Comparison of ENCODE assay signal across 21 cellular contexts in the genomic region with DNA sequence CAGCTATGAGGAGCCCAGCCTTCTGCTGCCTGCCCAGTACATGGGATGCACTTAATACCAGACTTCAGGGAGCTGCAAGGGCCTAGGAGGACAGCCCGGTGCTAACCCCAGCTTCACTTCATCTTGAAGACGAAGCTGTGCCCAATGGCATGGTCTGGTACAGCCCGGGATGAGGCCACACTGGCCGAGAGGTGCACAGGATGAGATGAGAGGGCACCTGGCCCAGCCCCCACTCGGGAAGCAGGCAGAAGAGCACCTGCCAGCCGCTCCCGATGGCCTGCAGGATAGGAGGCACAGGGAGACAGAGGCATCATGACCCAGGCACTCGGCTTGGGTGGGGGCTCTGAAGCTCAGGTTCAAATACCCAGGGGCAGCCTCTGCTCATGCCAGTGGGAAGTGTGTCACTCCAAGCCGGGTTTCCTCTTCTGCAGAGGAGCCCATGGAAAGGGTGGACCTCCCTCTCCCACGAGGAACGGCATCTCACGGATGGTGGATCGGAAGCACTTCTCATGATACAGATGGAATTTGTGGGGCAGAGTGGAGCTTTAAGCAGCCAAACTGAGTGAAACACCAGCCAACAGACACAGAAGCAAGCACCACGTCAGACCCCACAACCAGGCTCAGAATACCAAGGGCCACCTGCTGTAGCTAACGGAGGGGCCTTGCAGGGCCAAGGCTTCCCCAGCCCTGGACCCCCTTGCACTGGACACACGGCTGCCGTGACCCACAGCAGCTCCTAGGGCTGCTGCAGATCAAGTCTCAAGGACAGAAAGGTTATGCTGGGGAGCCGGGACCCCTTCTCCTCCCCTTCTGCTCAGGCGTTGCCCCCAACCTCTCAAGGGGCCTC.
DNase-seq lines count a peak whose midpoint lies in the region; ATAC-seq and TF ChIP-seq lines count a peak whose summit lies in the region.
"Had no signal": no experiment of that assay in that cellular context is flagged by ENCODE, and none has a peak within 500 bp of the region (broad histone marks: within the 10 kb centered on the region; RNA-seq: fewer than 3 reads in every experiment).

No MANE protein-coding gene starts in this region.

- H3K9me3 ChIP-seq in testis: no peaks in the 10 kb centered on the region

- no peaks in the 10 kb centered on the region for H3K4me1 ChIP-seq in testis

- H3K27me3 ChIP-seq in H7 (ENCODE audit: control insufficient read depth, insufficient read depth, low read length) (no peaks in the 10 kb centered on the region), testis (no peaks in the 10 kb centered on the region)

- H3K9me3 Mint-ChIP-seq in central memory CD8-positive, alpha-beta T cell: peaks cover 11% of the 10 kb centered on the region
- H3K9me3 Mint-ChIP-seq in mesothelial cell of epicardium: no peaks in the 10 kb centered on the region
- H3K9me3 Mint-ChIP-seq: activated CD8-positive, alpha-beta T cell treated with anti-CD3 and anti-CD28 coated beads for 36 hours; activated naive CD4-positive, alpha-beta T cell treated with anti-CD3 and anti-CD28 coated beads, Interleukin-2, amount 50 U/mL, for 24 hours; activated T-cell treated with anti-CD3 and anti-CD28 coated beads, Interleukin-2, amount 50 U/mL, for 4 hours; CD4-positive, CD25-positive, alpha-beta regulatory T cell; IgD-negative memory B cell had no signal

- H3K27ac Mint-ChIP-seq in central memory CD8-positive, alpha-beta T cell (ENCODE audit: low read depth): no peak overlapping the region
- no peak overlapping the region for H3K27ac Mint-ChIP-seq in mesothelial cell of epicardium
- H3K27ac Mint-ChIP-seq: activated CD8-positive, alpha-beta T cell treated with anti-CD3 and anti-CD28 coated beads for 36 hours; activated naive CD4-positive, alpha-beta T cell treated with anti-CD3 and anti-CD28 coated beads, Interleukin-2, amount 50 U/mL, for 24 hours; CD4-positive, CD25-positive, alpha-beta regulatory T cell; naive thymus-derived CD8-positive, alpha-beta T cell had no signal

- no peak for ATAC-seq in central memory CD8-positive, alpha-beta T cell (replicated peaks; ENCODE audit: extremely low read depth, poor library complexity, severe bottlenecking)
- no peak for ATAC-seq in HG02970 (IDR thresholded peaks at IDR 0.05; ENCODE audit: low FRiP score, unreplicated experiment)
- ATAC-seq: activated CD4-positive, CD25-positive, alpha-beta regulatory T cell treated with anti-CD3 and anti-CD28 coated beads, Interleukin-2, amount 50 U/mL, for 24 hours; activated CD8-positive, alpha-beta T cell treated with anti-CD3 and anti-CD28 coated beads for 36 hours; activated T-cell treated with anti-CD3 and anti-CD28 coated beads, Interleukin-2, amount 50 U/mL, for 4 hours; naive thymus-derived CD8-positive, alpha-beta T cell had no signal

- DNase-seq in H7: peak; percentile 27
- peak; percentile 6 to 7 for DNase-seq in central memory CD8-positive, alpha-beta T cell (ENCODE audit: low spot score in 2 of 2)
- DNase-seq in mesothelial cell of epicardium (ENCODE audit: low spot score in 2 of 2, unreplicated experiment in 2 of 2): peak; percentile 5 to 28
- DNase-seq in testis: peak; percentile 12
- no peak for DNase-seq in NCI-H2171 (lab: John Stamatoyannopoulos, UW)
- DNase-seq in NCI-H2107 (lab: John Stamatoyannopoulos, UW): no peak
- DNase-seq: activated CD8-positive, alpha-beta T cell treated with anti-CD3 and anti-CD28 coated beads for 36 hours; activated T-cell treated with anti-CD3 and anti-CD28 coated beads, Interleukin-2, amount 50 U/mL, for 4 hours; CD4-positive, CD25-positive, alpha-beta regulatory T cell; mesenchymal stem cell; NCI-H1092; NCI-H187 treated with DMSO at 0.1 percent for 48 hours; NCI-H345; NCI-H774; RPMI8226 had no signal

- no peak for TF ChIP-seq POLR2A in testis (IDR thresholded peaks at IDR 0.05)

- H3K27me3 Mint-ChIP-seq in central memory CD8-positive, alpha-beta T cell: peaks cover 27% of the 10 kb centered on the region
- peaks cover 18% of the 10 kb centered on the region for H3K27me3 Mint-ChIP-seq in mesothelial cell of epicardium (ENCODE audit: low read depth)

- TF ChIP-seq CTCF in mesothelial cell of epicardium (IDR thresholded peaks at IDR 0.05; ENCODE audit: unreplicated experiment) (no peak), testis (IDR thresholded peaks at IDR 0.05) (no peak)

- WGBS in testis, 2 donors: 74 to 79% methylated on average over 7 to 19 of the region's 19 CpGs

- H3K27ac ChIP-seq in testis: no peak overlapping the region
- H3K27ac ChIP-seq: dorsolateral prefrontal cortex had no signal

- H3K4me3 ChIP-seq in H7 (ENCODE audit: insufficient read depth, low read depth, low read length) (no peak overlapping the region), testis (no peak overlapping the region)
- H3K4me3 ChIP-seq: dorsolateral prefrontal cortex had no signal

- H3K36me3 ChIP-seq in H7 (replicated peaks; ENCODE audit: control insufficient read depth, insufficient read depth, low read length) (no peaks in the 10 kb centered on the region), testis (ENCODE audit: low read depth, missing control alignments) (no peaks in the 10 kb centered on the region)

- H3K4me3 Mint-ChIP-seq in central memory CD8-positive, alpha-beta T cell: no peak overlapping the region
- no peak overlapping the region for H3K4me3 Mint-ChIP-seq in mesothelial cell of epicardium
- H3K4me3 Mint-ChIP-seq: activated CD8-positive, alpha-beta T cell treated with anti-CD3 and anti-CD28 coated beads for 36 hours; activated naive CD4-positive, alpha-beta T cell treated with anti-CD3 and anti-CD28 coated beads, Interleukin-2, amount 50 U/mL, for 24 hours; activated T-cell treated with anti-CD3 and anti-CD28 coated beads, Interleukin-2, amount 50 U/mL, for 4 hours; CD4-positive, CD25-positive, alpha-beta regulatory T cell; IgD-negative memory B cell; naive thymus-derived CD8-positive, alpha-beta T cell had no signal

- peaks cover 6% of the 10 kb centered on the region for H3K4me1 Mint-ChIP-seq in central memory CD8-positive, alpha-beta T cell
- H3K4me1 Mint-ChIP-seq in mesothelial cell of epicardium: peaks cover 2% of the 10 kb centered on the region
- H3K4me1 Mint-ChIP-seq: activated naive CD4-positive, alpha-beta T cell treated with anti-CD3 and anti-CD28 coated beads, Interleukin-2, amount 50 U/mL, for 24 hours had no signal

- intact Hi-C loops in testis (cut with DNase I; ENCODE audit: low total_unique reads): no loop called here

- no peaks in the 10 kb centered on the region for H3K36me3 Mint-ChIP-seq in central memory CD8-positive, alpha-beta T cell (ENCODE audit: insufficient read depth)
- H3K36me3 Mint-ChIP-seq in mesothelial cell of epicardium: no peaks in the 10 kb centered on the region
- H3K36me3 Mint-ChIP-seq: activated naive CD4-positive, alpha-beta T cell treated with anti-CD3 and anti-CD28 coated beads, Interleukin-2, amount 50 U/mL, for 24 hours; CD4-positive, CD25-positive, alpha-beta regulatory T cell; IgD-negative memory B cell; naive thymus-derived CD8-positive, alpha-beta T cell had no signal

Comparison
In these comparisons a context has a peak if more than half of its experiments do, and no peak if none do; other contexts are left out.
1. DNase-seq: peak in H7 (single experiment), central memory CD8-positive, alpha-beta T cell (2 of 2), mesothelial cell of epicardium (2 of 2) and testis (single experiment); none in NCI-H2171 (single experiment) and NCI-H2107 (single experiment).